In the genomic region with DNA sequence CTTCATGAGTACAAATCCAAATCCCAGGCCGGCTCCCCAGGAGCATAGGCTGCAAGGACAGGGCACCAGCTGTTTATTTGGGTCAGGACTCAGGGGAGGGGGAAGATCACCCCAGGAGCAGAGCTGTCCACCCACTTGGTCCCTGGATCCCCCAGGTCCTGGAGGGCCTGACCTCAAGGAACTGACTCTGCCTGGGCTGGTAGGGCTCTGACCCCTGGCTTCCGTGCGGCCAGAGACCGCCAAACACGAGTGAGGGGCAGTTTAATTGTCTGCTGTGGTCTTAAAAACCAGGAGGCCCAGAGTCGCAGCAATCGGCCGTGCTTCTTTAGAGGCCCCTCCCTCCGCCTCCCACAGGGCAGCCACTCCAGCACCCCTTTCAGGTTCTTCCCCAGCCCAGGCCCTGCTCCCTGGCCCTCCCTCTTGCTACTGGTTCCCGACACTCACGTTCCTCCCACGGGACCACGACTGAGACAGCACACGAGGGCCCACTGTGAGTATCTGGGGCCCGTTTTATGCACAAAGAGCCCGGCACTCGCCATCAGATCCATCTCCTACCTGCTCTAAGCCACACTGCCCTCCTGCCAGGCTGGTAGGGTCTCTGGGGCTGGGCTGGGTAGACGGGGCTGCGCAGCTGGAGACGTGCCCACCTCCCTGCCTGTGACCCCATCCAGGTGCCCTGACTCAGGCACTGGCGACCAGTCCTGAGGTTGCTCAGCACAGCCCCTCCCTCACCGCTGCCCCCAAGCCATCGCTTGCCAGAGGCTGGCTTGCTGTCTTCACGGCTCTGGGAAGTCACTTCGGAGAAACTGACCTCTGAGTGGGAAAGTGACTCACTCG, we compare ENCODE assay signal across 16 cellular contexts. TPM values are rescaled to one million over a fixed set of nuclear protein-coding genes. Genes with fewer than 3 reads are reported as not detected.
"Had no signal": no experiment of that assay in that cellular context is flagged by ENCODE, and none has a peak within 500 bp of the region (broad histone marks: within the 10 kb centered on the region; RNA-seq: fewer than 3 reads in every experiment).

No MANE protein-coding gene starts in this region.

- DNase-seq: activated CD4-positive, alpha-beta T cell treated with anti-CD3 and anti-CD28 coated beads, Interleukin-2, amount 10 ng/mL, durations not matched to agents 7 days and 5 days; activated naive CD8-positive, alpha-beta T cell treated with anti-CD3 and anti-CD28 coated beads for 36 hours; activated T-cell treated with anti-CD3 and anti-CD28 coated beads for 4 hours; brain microvascular endothelial cell; cerebellar nuclear complex; hypothalamus; natural killer cell; stomach; T-cell; T1000 had no signal

- H3K27ac Mint-ChIP-seq: activated CD4-positive, alpha-beta T cell treated with anti-CD3 and anti-CD28 coated beads, Interleukin-2, amount 10 ng/mL, durations not matched to agents 7 days and 5 days; activated naive CD8-positive, alpha-beta T cell treated with anti-CD3 and anti-CD28 coated beads for 36 hours; dendritic cell treated with granulocyte-macrophage colony-stimulating factor and Interleukin-4, amounts not matched to agents 40 ng/mL and 50 ng/mL, for 4 days; natural killer cell; T-cell had no signal

- H3K27me3 ChIP-seq: ovary had no signal

- ATAC-seq: natural killer cell, T-cell had no signal

- H3K4me3 Mint-ChIP-seq: activated CD4-positive, alpha-beta T cell treated with anti-CD3 and anti-CD28 coated beads, Interleukin-2, amount 10 ng/mL, durations not matched to agents 7 days and 5 days; activated naive CD8-positive, alpha-beta T cell treated with anti-CD3 and anti-CD28 coated beads for 36 hours; dendritic cell treated with granulocyte-macrophage colony-stimulating factor and Interleukin-4, amounts not matched to agents 40 ng/mL and 50 ng/mL, for 4 days; natural killer cell; T-cell had no signal

- H3K4me3 ChIP-seq: ovary, SJSA1, skin epidermis, stomach, thoracic aorta had no signal

- H3K4me1 Mint-ChIP-seq: activated CD4-positive, alpha-beta T cell treated with anti-CD3 and anti-CD28 coated beads, Interleukin-2, amount 10 ng/mL, durations not matched to agents 7 days and 5 days; activated naive CD8-positive, alpha-beta T cell treated with anti-CD3 and anti-CD28 coated beads for 36 hours; natural killer cell had no signal

- H3K27ac ChIP-seq: brain microvascular endothelial cell, ovary, SJSA1, skin epidermis, stomach, thoracic aorta, VCaP had no signal

- H3K36me3 ChIP-seq: brain microvascular endothelial cell, ovary, SJSA1, stomach, thoracic aorta had no signal

- H3K4me1 ChIP-seq: SJSA1, stomach had no signal

- H3K9me3 ChIP-seq: SJSA1, thoracic aorta had no signal

- H3K9me3 Mint-ChIP-seq: activated CD4-positive, alpha-beta T cell treated with anti-CD3 and anti-CD28 coated beads, Interleukin-2, amount 10 ng/mL, durations not matched to agents 7 days and 5 days; dendritic cell treated with granulocyte-macrophage colony-stimulating factor and Interleukin-4, amounts not matched to agents 40 ng/mL and 50 ng/mL, for 4 days; natural killer cell had no signal

- H3K36me3 Mint-ChIP-seq: activated naive CD8-positive, alpha-beta T cell treated with anti-CD3 and anti-CD28 coated beads for 36 hours; natural killer cell; T-cell had no signal

RNA-seq across cellular contexts. Expression of a gene that starts 30.0 kb away (rescaled TPM):
- total RNA-seq: activated CD4-positive, alpha-beta T cell treated with anti-CD3 and anti-CD28 coated beads, Interleukin-2, amount 10 ng/mL, durations not matched to agents 7 days and 5 days; T-cell; thoracic aorta had no signal
